11 cellular contexts compared by ENCODE assay signal in genomic region chr10:60098676-60099601, GRCh38.
A peak's percentile ranks its signal among the peaks of the same experiment; 100 is the strongest.
DNase-seq lines count a peak whose midpoint lies in the region; ATAC-seq, FAIRE-seq and TF ChIP-seq lines count a peak whose summit lies in the region.
"Had no signal": no experiment of that assay in that cellular context is flagged by ENCODE, and none has a peak within 500 bp of the region (broad histone marks: within the 10 kb centered on the region; RNA-seq: fewer than 3 reads in every experiment).

No MANE protein-coding gene starts in this region.

- ATAC-seq in right lobe of liver (peak; percentile 45 to 72 (median 62)), HG03521 (IDR thresholded peaks at IDR 0.05; ENCODE audit: unreplicated experiment) (no peak)

- H3K9ac ChIP-seq in astrocyte (ENCODE audit: low read length), result no peak overlapping the region

- peak; percentile 51 for FAIRE-seq in D721Med (lab: Jason Lieb, UNC)
- FAIRE-seq in astrocyte (lab: Jason Lieb, UNC), result no peak

- no peaks in the 10 kb centered on the region for H3K9me3 Mint-ChIP-seq in HFFc6
- no peaks in the 10 kb centered on the region for H3K9me3 Mint-ChIP-seq in astrocyte (ENCODE audit: unreplicated experiment)
- H3K9me3 Mint-ChIP-seq: activated naive CD8-positive, alpha-beta T cell treated with anti-CD3 and anti-CD28 coated beads, Interleukin-2, amount 10 ng/mL, durations not matched to agents 7 days and 5 days; T-helper 1 cell treated with Interleukin-12 subunit alpha and Interleukin-12 subunit beta and Interleukin-4 antibody, amounts not matched to agents 30 μg/mL and 1 μg/mL, for 36 hours had no signal

- H3K27me3 Mint-ChIP-seq in HFFc6 (ENCODE audit: insufficient read depth) (peaks cover 1% of the 10 kb centered on the region; the same call in 1 of the 2 replicates), astrocyte (ENCODE audit: low read depth, unreplicated experiment) (no peaks in the 10 kb centered on the region)

- H3K4me1 ChIP-seq in astrocyte (ENCODE audit: insufficient read depth, low read length), result no peaks in the 10 kb centered on the region
- H3K4me1 ChIP-seq in right lobe of liver, result peaks cover 0 to 34% (median 13%) of the 10 kb centered on the region in 4 donors

- no peak overlapping the region for H3K4me2 ChIP-seq in astrocyte (ENCODE audit: low read length)

- H3K4me3 Mint-ChIP-seq in HFFc6, result no peak overlapping the region
- H3K4me3 Mint-ChIP-seq in astrocyte (ENCODE audit: unreplicated experiment), result no peak overlapping the region
- H3K4me3 Mint-ChIP-seq: activated naive CD8-positive, alpha-beta T cell treated with anti-CD3 and anti-CD28 coated beads, Interleukin-2, amount 10 ng/mL, durations not matched to agents 7 days and 5 days; T-helper 1 cell treated with Interleukin-12 subunit alpha and Interleukin-12 subunit beta and Interleukin-4 antibody, amounts not matched to agents 30 μg/mL and 1 μg/mL, for 36 hours had no signal

- H3K27me3 ChIP-seq in astrocyte (ENCODE audit: insufficient read depth, low read length) (no peaks in the 10 kb centered on the region), right lobe of liver (no peaks in the 10 kb centered on the region)

- H2AFZ ChIP-seq in astrocyte (ENCODE audit: low read depth, low read length), result no peak overlapping the region

- H3K27ac ChIP-seq in astrocyte (ENCODE audit: low read depth, low read length) (no peak overlapping the region), right lobe of liver (peak overlapping the region in 2 of 3 donors; percentile 17 to 29)

- H3K27ac Mint-ChIP-seq in HFFc6 (no peak overlapping the region), astrocyte (ENCODE audit: unreplicated experiment) (no peak overlapping the region)
- H3K27ac Mint-ChIP-seq: activated naive CD8-positive, alpha-beta T cell treated with anti-CD3 and anti-CD28 coated beads, Interleukin-2, amount 10 ng/mL, durations not matched to agents 7 days and 5 days; T-helper 1 cell treated with Interleukin-12 subunit alpha and Interleukin-12 subunit beta and Interleukin-4 antibody, amounts not matched to agents 30 μg/mL and 1 μg/mL, for 36 hours had no signal

- H3K36me3 Mint-ChIP-seq in HFFc6 (ENCODE audit: low read depth) (no peaks in the 10 kb centered on the region), astrocyte (ENCODE audit: low read depth, unreplicated experiment) (no peaks in the 10 kb centered on the region)
- H3K36me3 Mint-ChIP-seq: activated naive CD8-positive, alpha-beta T cell treated with anti-CD3 and anti-CD28 coated beads, Interleukin-2, amount 10 ng/mL, durations not matched to agents 7 days and 5 days had no signal

- no peaks in the 10 kb centered on the region for H3K36me3 ChIP-seq in astrocyte (ENCODE audit: insufficient read depth, low read length)
- H3K36me3 ChIP-seq in right lobe of liver, result no peaks in the 10 kb centered on the region

- whole genome bisulfite sequencing in right lobe of liver (ENCODE audit: insufficient coverage, low coverage, low lambda C conversion rate, missing lambda C conversion rate), result 39% methylated on average over 4 of the region's 4 CpGs

- intact Hi-C loops in right lobe of liver (cut with DNase I), result no loop called here

- H3K9me3 ChIP-seq in astrocyte (ENCODE audit: insufficient read depth, low read depth, low read length) (no peaks in the 10 kb centered on the region), right lobe of liver (no peaks in the 10 kb centered on the region)

- H4K20me1 ChIP-seq in astrocyte (ENCODE audit: insufficient read depth, low read length), result no peaks in the 10 kb centered on the region

- no peaks in the 10 kb centered on the region for H3K4me1 Mint-ChIP-seq in HFFc6 (ENCODE audit: low read depth)
- no peaks in the 10 kb centered on the region for H3K4me1 Mint-ChIP-seq in astrocyte (ENCODE audit: low read depth, unreplicated experiment)
- H3K4me1 Mint-ChIP-seq: activated naive CD8-positive, alpha-beta T cell treated with anti-CD3 and anti-CD28 coated beads, Interleukin-2, amount 10 ng/mL, durations not matched to agents 7 days and 5 days had no signal

- TF ChIP-seq CTCF in D721Med (IDR thresholded peaks at IDR 0.05; ENCODE audit: insufficient read depth, missing control alignments) (no peak), HFFc6 (IDR thresholded peaks at IDR 0.05) (peak; percentile 71), astrocyte (IDR thresholded peaks at IDR 0.05; ENCODE audit: insufficient read depth, low read depth, low read length) (peak; percentile 30), right lobe of liver (IDR thresholded peaks at IDR 0.05) (peak in 3 of 4 donors; percentile 10 to 27 (median 23))

- H3K4me3 ChIP-seq in astrocyte (ENCODE audit: insufficient read depth, low read depth, low read length) (no peak overlapping the region), right lobe of liver (no peak overlapping the region)

- H3K79me2 ChIP-seq in astrocyte (ENCODE audit: insufficient read depth, low read length), result no peaks in the 10 kb centered on the region

- no peak for TF ChIP-seq POLR2A in right lobe of liver (IDR thresholded peaks at IDR 0.05)

- DNase-seq in D721Med (ENCODE audit: insufficient read length, low spot score), result no peak
- DNase-seq in HFFc6, result no peak
- DNase-seq in astrocyte (ENCODE audit: low read depth), result no peak
- no peak for DNase-seq in right lobe of liver
- no peak for DNase-seq in kidney glomerular epithelial cell (lab: John Stamatoyannopoulos, UW)
- DNase-seq in UCSD-AML1 (lab: John Stamatoyannopoulos, UW; ENCODE audit: unreplicated experiment), result no peak
- DNase-seq in SHP77 treated with DMSO at 0.1 percent for 48 hours (lab: John Stamatoyannopoulos, UW), result no peak
- DNase-seq: activated naive CD8-positive, alpha-beta T cell treated with anti-CD3 and anti-CD28 coated beads, Interleukin-2, amount 10 ng/mL, durations not matched to agents 7 days and 5 days; NCI-H1105 treated with DMSO at 0.1 percent for 48 hours had no signal
